In the genomic region with DNA sequence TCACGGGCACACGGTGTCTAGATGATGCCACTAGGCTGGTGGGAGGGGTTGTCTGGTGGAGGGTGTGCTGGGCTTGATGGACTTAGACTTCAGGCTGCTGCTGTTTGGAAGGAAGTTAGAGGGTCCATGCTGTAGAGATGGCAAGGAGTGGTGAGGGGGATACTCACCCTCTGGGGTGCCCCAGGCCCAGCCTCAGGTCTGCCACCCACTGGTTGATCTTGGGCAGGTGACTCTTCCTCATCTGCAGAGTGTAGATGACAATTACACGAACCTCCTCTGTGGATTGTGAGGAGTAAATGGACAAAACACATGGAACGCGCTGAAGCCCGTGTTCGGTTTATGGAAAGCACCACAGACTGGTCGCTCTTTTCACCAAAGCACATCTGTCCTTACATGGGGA, we compare ENCODE assay signal across 19 cellular contexts. TPM values are rescaled to one million over a fixed set of nuclear protein-coding genes. Genes with fewer than 3 reads are reported as not detected.
A peak's percentile ranks its signal among the peaks of the same experiment; 100 is the strongest.
DNase-seq lines count a peak whose midpoint lies in the region; ATAC-seq and TF ChIP-seq lines count a peak whose summit lies in the region.
"Had no signal": no experiment of that assay in that cellular context is flagged by ENCODE, and none has a peak within 500 bp of the region (broad histone marks: within the 10 kb centered on the region; RNA-seq: fewer than 3 reads in every experiment).

No MANE protein-coding gene starts in this region.

- peaks cover 13% of the 10 kb centered on the region for H4K20me1 ChIP-seq in Loucy (ENCODE audit: insufficient read depth, low read length, poor library complexity, severe bottlenecking)

- WGBS in lung, 2 donors, result 98% methylated on average over 8 of the region's 8 CpGs
- WGBS in mesendoderm (ENCODE audit: extremely low coverage, insufficient coverage, low lambda C conversion rate), result no CpG with 5 or more reads among the region's 8 CpGs

- H3K9ac ChIP-seq in Loucy (ENCODE audit: low read depth, low read length, poor library complexity, severe bottlenecking), result no peak overlapping the region
- H3K9ac ChIP-seq in colonic mucosa (ENCODE audit: low read depth in 2 of 2, low read length in 2 of 2), result no peak overlapping the region
- no peak overlapping the region for H3K9ac ChIP-seq in mesendoderm (ENCODE audit: low read length)

- intact Hi-C loops in colonic mucosa (cut with DNase I), result no loop called here

- no peak overlapping the region for H2AK5ac ChIP-seq in mesendoderm (ENCODE audit: low read length)

- DNase-seq in GM12864 (ENCODE audit: low read depth), result no peak
- peak; percentile 4 for DNase-seq in colonic mucosa
- DNase-seq in lung (ENCODE audit: low spot score), result peak; percentile 5
- no peak for DNase-seq in NCI-H2107 (lab: John Stamatoyannopoulos, UW)
- DNase-seq in mesendoderm, result no peak
- DNase-seq: COR-L47; DMS153; MV-4-11; NCI-H1417; NCI-H187 treated with DMSO at 0.1 percent for 48 hours; NCI-H526 treated with DMSO at 0.1 percent for 48 hours; NK-92 treated with Interleukin-12 subunit alpha and Interleukin-12 subunit beta, amount 100 ng/mL, for 24 hours; PC-9; SJCRH30 had no signal

- H3K4me1 ChIP-seq in Loucy (ENCODE audit: insufficient read depth, low read length, poor library complexity, severe bottlenecking) (no peaks in the 10 kb centered on the region), colonic mucosa (no peaks in the 10 kb centered on the region), lung (ENCODE audit: control insufficient read depth in 2 of 2, insufficient read depth in 2 of 2, low read length in 2 of 2) (peaks cover 0 to 11% of the 10 kb centered on the region in 2 donors), mesendoderm (ENCODE audit: control insufficient read depth, low read depth, low read length) (peaks cover 6% of the 10 kb centered on the region)
- H3K4me1 ChIP-seq: SJCRH30 had no signal

- H3K27ac ChIP-seq in colonic mucosa, result no peak overlapping the region
- H3K27ac ChIP-seq in lung (ENCODE audit: low read depth in 1 of 2, low read length in 1 of 2), result no peak overlapping the region
- no peak overlapping the region for H3K27ac ChIP-seq in mesendoderm (ENCODE audit: low read depth, low read length)
- H3K27ac ChIP-seq: HL-60, PC-9, SJCRH30 had no signal

- H3K4me2 ChIP-seq in Loucy (ENCODE audit: low read depth, low read length, poor library complexity, severe bottlenecking), result no peak overlapping the region
- no peak overlapping the region for H3K4me2 ChIP-seq in mesendoderm (ENCODE audit: low read length)
- H3K4me2 ChIP-seq: PC-9 had no signal

- no peak overlapping the region for H3K4me3 ChIP-seq in GM12864 (ENCODE audit: low read depth, low read length)
- no peak overlapping the region for H3K4me3 ChIP-seq in Loucy (ENCODE audit: low read length, poor library complexity, severe bottlenecking)
- H3K4me3 ChIP-seq in colonic mucosa, result no peak overlapping the region
- no peak overlapping the region for H3K4me3 ChIP-seq in lung
- no peak overlapping the region for H3K4me3 ChIP-seq in mesendoderm (ENCODE audit: low read length)
- H3K4me3 ChIP-seq: HAP-1, PC-9, SJCRH30 had no signal

- H3K27me3 ChIP-seq in Loucy (ENCODE audit: insufficient read depth, low read length, poor library complexity, severe bottlenecking) (no peaks in the 10 kb centered on the region), colonic mucosa (no peaks in the 10 kb centered on the region), lung (ENCODE audit: control insufficient read depth, insufficient read depth) (no peaks in the 10 kb centered on the region), mesendoderm (ENCODE audit: insufficient read depth, low read length, poor library complexity) (no peaks in the 10 kb centered on the region)
- H3K27me3 ChIP-seq: SJCRH30 had no signal

- H2AFZ ChIP-seq in Loucy (ENCODE audit: low read length), result no peak overlapping the region
- H2AFZ ChIP-seq: PC-9 had no signal

- ATAC-seq in lung (ENCODE audit: insufficient read depth, low FRiP score), result no peak
- no peak for ATAC-seq in GM21737 (IDR thresholded peaks at IDR 0.05; ENCODE audit: unreplicated experiment)
- ATAC-seq in HG03175 (IDR thresholded peaks at IDR 0.05; ENCODE audit: unreplicated experiment), result no peak

- H3K36me3 ChIP-seq in Loucy (ENCODE audit: insufficient read depth, low read length), result no peaks in the 10 kb centered on the region
- H3K36me3 ChIP-seq in colonic mucosa, result no peaks in the 10 kb centered on the region
- no peaks in the 10 kb centered on the region for H3K36me3 ChIP-seq in lung (ENCODE audit: control insufficient read depth in 2 of 2, insufficient read depth in 2 of 2, low read length in 2 of 2)
- no peaks in the 10 kb centered on the region for H3K36me3 ChIP-seq in mesendoderm (ENCODE audit: control insufficient read depth, insufficient read depth, low read length)
- H3K36me3 ChIP-seq: HAP-1, SJCRH30 had no signal

- H3K18ac ChIP-seq in mesendoderm (ENCODE audit: low read length), result no peak overlapping the region

- no peak overlapping the region for H3K56ac ChIP-seq in mesendoderm (ENCODE audit: low read length)

- no peak overlapping the region for H2BK5ac ChIP-seq in mesendoderm (ENCODE audit: low read length)

- H3K79me1 ChIP-seq in mesendoderm (ENCODE audit: low read length), result peaks cover 42% of the 10 kb centered on the region

- H4K8ac ChIP-seq in mesendoderm (ENCODE audit: low read depth, low read length), result no peak overlapping the region

- H3K79me2 ChIP-seq in Loucy (ENCODE audit: insufficient read depth, low read length) (peaks cover 59% of the 10 kb centered on the region), mesendoderm (ENCODE audit: control insufficient read depth, insufficient read depth, low read length) (peaks cover 18% of the 10 kb centered on the region)

- H3K23ac ChIP-seq in mesendoderm (ENCODE audit: low read length), result no peak overlapping the region

- H3F3A ChIP-seq in Loucy (ENCODE audit: low read depth), result no peaks in the 10 kb centered on the region

- H3K9me2 ChIP-seq in Loucy (replicated peaks; ENCODE audit: low read depth, low read length), result no peaks in the 10 kb centered on the region

- H2BK120ac ChIP-seq in mesendoderm (ENCODE audit: low read depth, low read length), result no peak overlapping the region

- H3K9me3 ChIP-seq in Loucy (ENCODE audit: insufficient read depth, low read depth, low read length), result no peaks in the 10 kb centered on the region
- H3K9me3 ChIP-seq in colonic mucosa, result no peaks in the 10 kb centered on the region
- no peaks in the 10 kb centered on the region for H3K9me3 ChIP-seq in lung (ENCODE audit: control insufficient read depth in 2 of 2, insufficient read depth in 1 of 2, low read length in 1 of 2)
- H3K9me3 ChIP-seq: HAP-1 had no signal

- TF ChIP-seq CTCF in GM12864 (IDR thresholded peaks at IDR 0.05; ENCODE audit: low read depth, low read length, missing control alignments) (peak; percentile 12), Loucy (conservative IDR thresholded peaks at IDR 0.05; ENCODE audit: low read length) (peak; percentile 32), colonic mucosa (IDR thresholded peaks at IDR 0.05) (no peak), lung (IDR thresholded peaks at IDR 0.05; ENCODE audit: control extremely low read depth, extremely low read depth) (no peak)

- H4K5ac ChIP-seq in mesendoderm (ENCODE audit: low read length), result no peak overlapping the region

- no peak overlapping the region for H2BK15ac ChIP-seq in mesendoderm (replicated peaks; ENCODE audit: low read depth)

- H3K4ac ChIP-seq in mesendoderm (ENCODE audit: low read depth, low read length), result no peak overlapping the region

RNA-seq across cellular contexts. Expression of a gene that starts 58.1 kb away (rescaled TPM):
- total RNA-seq in colonic mucosa (1 to 10 TPM; 3.1 to 3.3 TPM), lung (10 to 100 TPM in 1 of 2 donors, 1 to 10 TPM in 1; 9.4 to 16.3 TPM)
- 1 to 10 TPM; 1.6 to 2.6 TPM for polyA plus RNA-seq in lung
- 19.8 TPM for polyA plus RNA-seq in mesendoderm (2013, experiment 1 of 2)
- 19.5 TPM for polyA plus RNA-seq in mesendoderm (2013, experiment 2 of 2)

Comparison
In these comparisons a context has a peak if more than half of its experiments do, and no peak if none do; other contexts are left out.
1. DNase-seq: peak in colonic mucosa (single experiment) and lung (single experiment); none in GM12864 (single experiment), NCI-H2107 (single experiment) and mesendoderm (single experiment).
2. CTCF ChIP-seq: peak in GM12864 (single experiment) and Loucy (single experiment); none in colonic mucosa (single experiment) and lung (single experiment).